ENCODE assay signal across 19 cellular contexts in the genomic region with DNA sequence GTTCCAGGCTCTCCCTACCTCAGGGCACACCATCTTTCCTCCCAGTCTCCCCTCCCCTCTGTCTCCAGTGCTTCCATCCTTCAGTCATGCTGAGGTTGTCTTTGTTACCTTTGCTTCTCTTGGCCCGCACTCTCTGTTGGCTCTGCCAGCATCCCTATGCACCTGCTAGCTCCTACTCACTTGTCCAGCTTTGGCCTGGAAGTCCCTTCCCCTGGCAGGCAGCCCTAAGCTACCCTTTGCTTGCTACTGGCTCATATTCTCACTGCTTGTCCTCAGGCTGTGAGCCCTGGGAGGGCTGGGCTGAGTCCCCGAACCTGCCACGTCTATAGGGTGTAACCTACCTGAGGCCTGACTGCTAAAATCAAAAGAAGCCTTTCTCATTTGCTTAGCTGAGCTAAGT.
DNase-seq lines count a peak whose midpoint lies in the region; TF ChIP-seq lines count a peak whose summit lies in the region.
"Had no signal": no experiment of that assay in that cellular context is flagged by ENCODE, and none has a peak within 500 bp of the region (broad histone marks: within the 10 kb centered on the region; RNA-seq: fewer than 3 reads in every experiment).

No MANE protein-coding gene starts in this region.

- H3K4me3 ChIP-seq in endocrine pancreas (ENCODE audit: control insufficient read depth, insufficient read depth, low read length): no peak overlapping the region
- H3K4me3 ChIP-seq in trophoblast cell (ENCODE audit: low read depth, low read length): no peak overlapping the region
- H3K4me3 ChIP-seq: colonic mucosa, gastroesophageal sphincter, MG63, right lobe of liver, SK-N-MC had no signal

- H3K9ac ChIP-seq in H9 (ENCODE audit: extremely low read depth, insufficient read length, low read length): no peak overlapping the region
- H3K9ac ChIP-seq in endocrine pancreas (ENCODE audit: control insufficient read depth, insufficient read depth, low read length): peak overlapping the region; percentile 10
- H3K9ac ChIP-seq in trophoblast cell (ENCODE audit: low read length): no peak overlapping the region

- no peak overlapping the region for H2BK5ac ChIP-seq in H9 (ENCODE audit: insufficient read length, low read length)
- no peak overlapping the region for H2BK5ac ChIP-seq in trophoblast cell (ENCODE audit: low read depth, low read length, poor library complexity)

- no peak overlapping the region for H4K5ac ChIP-seq in H9 (ENCODE audit: insufficient read length, low read depth, low read length)

- H2AFZ ChIP-seq in H9 (ENCODE audit: low read length) (no peak overlapping the region), trophoblast cell (ENCODE audit: insufficient read depth, low read length, poor library complexity) (no peak overlapping the region)

- no peak overlapping the region for H2BK15ac ChIP-seq in H9 (ENCODE audit: low read depth, low read length)

- H4K20me1 ChIP-seq in H9 (ENCODE audit: control insufficient read depth, insufficient read depth, insufficient read length): peaks cover 5% of the 10 kb centered on the region

- H3K79me2 ChIP-seq in H9 (ENCODE audit: insufficient read depth, low read length): peaks cover 27% of the 10 kb centered on the region; the same call in 1 of the 2 replicates
- peaks cover 20% of the 10 kb centered on the region for H3K79me2 ChIP-seq in trophoblast cell (ENCODE audit: control insufficient read depth, insufficient read depth, low read length, poor library complexity)

- H3K4me2 ChIP-seq in H9 (ENCODE audit: insufficient read depth, insufficient read length, low read length): no peak overlapping the region
- no peak overlapping the region for H3K4me2 ChIP-seq in trophoblast cell (ENCODE audit: low read length)

- H3K27ac ChIP-seq in H9 (ENCODE audit: insufficient read length, low read depth, low read length) (no peak overlapping the region), RWPE1 (peak overlapping the region; percentile 36), trophoblast cell (ENCODE audit: low read depth, low read length) (no peak overlapping the region)
- H3K27ac ChIP-seq: colonic mucosa, right lobe of liver, SK-N-MC had no signal

- H3K27me3 ChIP-seq in H9 (ENCODE audit: insufficient read depth, low read length) (no peaks in the 10 kb centered on the region), endocrine pancreas (ENCODE audit: control insufficient read depth, insufficient read depth, low read length) (no peaks in the 10 kb centered on the region), trophoblast cell (ENCODE audit: insufficient read depth, low read length) (no peaks in the 10 kb centered on the region)
- H3K27me3 ChIP-seq: colonic mucosa, gastroesophageal sphincter, MG63, right lobe of liver had no signal

- TF ChIP-seq CTCF in H9 (conservative IDR thresholded peaks at IDR 0.05) (no peak), RWPE1 (conservative IDR thresholded peaks at IDR 0.05; ENCODE audit: low read depth) (no peak)

- H3K23me2 ChIP-seq in H9 (ENCODE audit: insufficient read length, low read depth, low read length, poor library complexity, severe bottlenecking): no peaks in the 10 kb centered on the region

- no peak overlapping the region for H3K4me3 Mint-ChIP-seq in H9
- H3K4me3 Mint-ChIP-seq: stimulated activated naive CD8-positive, alpha-beta T cell treated with anti-CD3 and anti-CD28 coated beads, Interleukin-15, Interleukin-2, amounts not matched to agents 100 ng/mL and 50 ng/mL, for 24 hours had no signal

- no peak overlapping the region for H2BK20ac ChIP-seq in H9 (ENCODE audit: low read depth, low read length, poor library complexity, severe bottlenecking)

- H2AK5ac ChIP-seq in H9 (ENCODE audit: insufficient read length, low read length) (no peak overlapping the region), trophoblast cell (ENCODE audit: low read length) (no peak overlapping the region)

- no peaks in the 10 kb centered on the region for H3K9me3 Mint-ChIP-seq in H9
- H3K9me3 Mint-ChIP-seq: stimulated activated naive CD8-positive, alpha-beta T cell treated with anti-CD3 and anti-CD28 coated beads, Interleukin-15, Interleukin-2, amounts not matched to agents 100 ng/mL and 50 ng/mL, for 24 hours had no signal

- H3K36me3 ChIP-seq in endocrine pancreas (ENCODE audit: control insufficient read depth, insufficient read depth, low read length) (no peaks in the 10 kb centered on the region), trophoblast cell (ENCODE audit: control insufficient read depth in 1 of 2, insufficient read depth in 2 of 2, low read length in 2 of 2) (peaks cover 0 to 2% of the 10 kb centered on the region in 2 experiments)
- H3K36me3 ChIP-seq: colonic mucosa, gastroesophageal sphincter, MG63, right lobe of liver had no signal

- H3K23ac ChIP-seq in H9 (ENCODE audit: insufficient read length, low read depth, low read length) (no peak overlapping the region), trophoblast cell (ENCODE audit: low read length) (peak overlapping the region; percentile 18)

- H4K8ac ChIP-seq in H9 (replicated peaks; ENCODE audit: insufficient read length, low read depth, low read length): no peak overlapping the region
- no peak overlapping the region for H4K8ac ChIP-seq in trophoblast cell (ENCODE audit: low read depth, low read length)

- H3K79me1 ChIP-seq in H9 (ENCODE audit: insufficient read depth, low read depth, low read length, poor library complexity, severe bottlenecking) (peaks cover 6% of the 10 kb centered on the region), trophoblast cell (ENCODE audit: low read length) (peaks cover 21% of the 10 kb centered on the region)

- no peaks in the 10 kb centered on the region for H3K36me3 Mint-ChIP-seq in H9 (ENCODE audit: insufficient read depth in 1 of 3, low read depth in 3 of 3)

- no peaks in the 10 kb centered on the region for H3K27me3 Mint-ChIP-seq in H9 (ENCODE audit: low read depth)
- H3K27me3 Mint-ChIP-seq: stimulated activated naive CD8-positive, alpha-beta T cell treated with anti-CD3 and anti-CD28 coated beads, Interleukin-15, Interleukin-2, amounts not matched to agents 100 ng/mL and 50 ng/mL, for 24 hours had no signal

- H3K56ac ChIP-seq in H9 (ENCODE audit: insufficient read length, low read depth, low read length): no peak overlapping the region

- no peak overlapping the region for H3T11ph ChIP-seq in H9 (ENCODE audit: low read length)

- CTCF ChIA-PET in RWPE1 (lab: Yijun Ruan, JAX) (no interaction called here), HEK293T (lab: Yijun Ruan, JAX) (interaction anchor here (0.5 to 1.6 kb wide), 3 partner anchors 12 to 191 kb away, joined by 3 to 9 read pairs (median 4); no protein-coding TSS in a partner anchor)

- no peak overlapping the region for H2BK12ac ChIP-seq in H9 (ENCODE audit: insufficient read length, low read depth, low read length)
- H2BK12ac ChIP-seq in trophoblast cell (ENCODE audit: low read length): no peak overlapping the region

- peak overlapping the region in 2 of 3 experiments; percentile 7 to 82; a peak in 5 of 7 replicates for H3K27ac Mint-ChIP-seq in H9
- H3K27ac Mint-ChIP-seq: stimulated activated naive CD8-positive, alpha-beta T cell treated with anti-CD3 and anti-CD28 coated beads, Interleukin-15, Interleukin-2, amounts not matched to agents 100 ng/mL and 50 ng/mL, for 24 hours had no signal

- no peak overlapping the region for H4K91ac ChIP-seq in H9 (ENCODE audit: insufficient read length, low read depth, low read length)
- no peak overlapping the region for H4K91ac ChIP-seq in trophoblast cell (ENCODE audit: low read depth, low read length)

- no peak overlapping the region for H4K12ac ChIP-seq in trophoblast cell (ENCODE audit: low read depth, low read length)

- WGBS in H9 (ENCODE audit: extremely low coverage, insufficient read length, low lambda C conversion rate): no CpG with 5 or more reads among the region's 3 CpGs
- WGBS in trophoblast cell (ENCODE audit: extremely low coverage, insufficient coverage, insufficient read length): no CpG with 5 or more reads among the region's 3 CpGs

- H3K9me3 ChIP-seq in H9 (ENCODE audit: control insufficient read depth, low read depth, low read length) (no peaks in the 10 kb centered on the region), endocrine pancreas (ENCODE audit: control insufficient read depth, low read length) (no peaks in the 10 kb centered on the region), trophoblast cell (ENCODE audit: insufficient read depth, low read depth, low read length) (no peaks in the 10 kb centered on the region)
- H3K9me3 ChIP-seq: colonic mucosa, gastroesophageal sphincter, MG63, right lobe of liver had no signal

- no peak overlapping the region for H2BK120ac ChIP-seq in H9 (ENCODE audit: low read depth, low read length, poor library complexity, severe bottlenecking)
- no peak overlapping the region for H2BK120ac ChIP-seq in trophoblast cell (ENCODE audit: insufficient read depth, low read length, poor library complexity)

- H3K4me1 ChIP-seq in H9 (ENCODE audit: insufficient read depth, low read length) (peaks cover 9% of the 10 kb centered on the region; the same call in 1 of the 2 replicates), endocrine pancreas (ENCODE audit: control insufficient read depth, insufficient read depth, low read length) (peaks cover 7% of the 10 kb centered on the region), trophoblast cell (ENCODE audit: control insufficient read depth in 1 of 2, insufficient read depth in 2 of 2, low read length in 2 of 2) (peaks cover 11 to 29% of the 10 kb centered on the region in 2 experiments)
- H3K4me1 ChIP-seq: colonic mucosa, right lobe of liver had no signal

- H3K4ac ChIP-seq in H9 (ENCODE audit: low read depth, low read length) (no peak overlapping the region), trophoblast cell (ENCODE audit: low read depth, low read length) (peak overlapping the region; percentile 63)

- POLR2A ChIA-PET in RWPE1 (lab: Yijun Ruan, JAX; ENCODE audit: low non-redundant PET) (no interaction called here), HEK293T (lab: Yijun Ruan, JAX) (interaction anchor here (0.9 to 1.6 kb wide), 2 partner anchors 11 to 18 kb away, joined by 3 to 5 read pairs; no protein-coding TSS in a partner anchor)

- no peak overlapping the region for H3K14ac ChIP-seq in H9 (ENCODE audit: insufficient read depth, low read length)
- no peak overlapping the region for H3K14ac ChIP-seq in trophoblast cell (ENCODE audit: low read length)

- H3K18ac ChIP-seq in H9 (ENCODE audit: insufficient read length, low read depth, low read length): no peak overlapping the region
- H3K18ac ChIP-seq in trophoblast cell (ENCODE audit: low read length): no peak overlapping the region

- H3K4me1 Mint-ChIP-seq in H9: peaks cover 46 to 60% of the 10 kb centered on the region in 2 experiments

- no peak for DNase-seq in H9
- DNase-seq in RWPE1 (ENCODE audit: low spot score): no peak
- no peak for DNase-seq in trophoblast cell
- no peak for DNase-seq in HEK293T (ENCODE audit: extremely low spot score)
- DNase-seq in NCI-H2107 (lab: John Stamatoyannopoulos, UW): no peak
- DNase-seq in SW 1271 (lab: John Stamatoyannopoulos, UW): no peak
- no peak for DNase-seq in SW480 (ENCODE audit: low spot score)
- DNase-seq: amniotic stem cell, colonic mucosa, MG63, NCI-H187 treated with DMSO at 0.1 percent for 48 hours, NCI-H524 treated with DMSO at 0.1 percent for 48 hours, occipital lobe, right lobe of liver, T1000 had no signal

TF ChIP-seq in HEK293T, 16 proteins besides CTCF, POLR2A, EP300 and RAD21 (continues in another document):
- TF ChIP-seq BHLHE40 (IDR thresholded peaks at IDR 0.05; ENCODE audit: borderline replicate concordance): no peak
- no peak for TF ChIP-seq FOXK2 (IDR thresholded peaks at IDR 0.05)
- no peak for TF ChIP-seq SP1 (IDR thresholded peaks at IDR 0.05)
